Comparison of ENCODE assay signal across 21 cellular contexts in genomic region chr4:77153016-77153415, GRCh38. TPM values are rescaled to one million over a fixed set of nuclear protein-coding genes. Genes with fewer than 3 reads are reported as not detected.
DNase-seq lines count a peak whose midpoint lies in the region; ATAC-seq and TF ChIP-seq lines count a peak whose summit lies in the region.
"Had no signal": no experiment of that assay in that cellular context is flagged by ENCODE, and none has a peak within 500 bp of the region (broad histone marks: within the 10 kb centered on the region; RNA-seq: fewer than 3 reads in every experiment).

No MANE protein-coding gene starts in this region.

- H3K36me3 Mint-ChIP-seq in activated CD4-positive, alpha-beta T cell treated with anti-CD3 and anti-CD28 coated beads, Interleukin-2, amount 10 ng/mL, durations not matched to agents 7 days and 5 days (ENCODE audit: low read depth) = no peaks in the 10 kb centered on the region
- no peaks in the 10 kb centered on the region for H3K36me3 Mint-ChIP-seq in nephron (ENCODE audit: low read depth)
- H3K36me3 Mint-ChIP-seq: T-cell had no signal

- no peak overlapping the region for H3K4me3 Mint-ChIP-seq in activated CD4-positive, alpha-beta T cell treated with anti-CD3 and anti-CD28 coated beads, Interleukin-2, amount 10 ng/mL, durations not matched to agents 7 days and 5 days
- H3K4me3 Mint-ChIP-seq in nephron = no peak overlapping the region
- H3K4me3 Mint-ChIP-seq: stimulated activated naive CD8-positive, alpha-beta T cell treated with anti-CD3 and anti-CD28 coated beads, Interleukin-15, Interleukin-2, amounts not matched to agents 100 ng/mL and 50 ng/mL, for 24 hours; T-cell had no signal

- no peak for DNase-seq in activated CD4-positive, alpha-beta T cell treated with anti-CD3 and anti-CD28 coated beads, Interleukin-2, amount 10 ng/mL, durations not matched to agents 7 days and 5 days
- no peak for DNase-seq in activated CD4-positive, alpha-beta T cell treated with anti-CD3 and anti-CD28 coated beads for 48 hours
- DNase-seq in OCI-M1 (lab: John Stamatoyannopoulos, UW) (peak; percentile 33), NCI-H1092 (lab: John Stamatoyannopoulos, UW) (no peak)
- DNase-seq: activated CD8-positive, alpha-beta memory T cell treated with anti-CD3 and anti-CD28 coated beads for 24 hours; activated T-cell treated with anti-CD3 and anti-CD28 coated beads, Interleukin-2, amount 50 U/mL, for 1 hour; cerebellar nuclear complex; DMS 273 treated with DMSO at 0.1 percent for 48 hours; KG1; NCI-H1092 treated with DMSO at 0.1 percent for 48 hours; NCI-H2029; NCI-H69; posterior cingulate gyrus; right lobe of liver; Right ventricle myocardium superior; T-cell had no signal

- no peak for ATAC-seq in HG03571 (IDR thresholded peaks at IDR 0.05; ENCODE audit: unreplicated experiment)
- no peak for ATAC-seq in GM21717 (IDR thresholded peaks at IDR 0.05; ENCODE audit: unreplicated experiment)
- ATAC-seq in GM18511 (IDR thresholded peaks at IDR 0.05; ENCODE audit: unreplicated experiment) = no peak
- ATAC-seq: right lobe of liver, T-cell had no signal

- no peaks in the 10 kb centered on the region for H3K9me3 Mint-ChIP-seq in activated CD4-positive, alpha-beta T cell treated with anti-CD3 and anti-CD28 coated beads, Interleukin-2, amount 10 ng/mL, durations not matched to agents 7 days and 5 days
- H3K9me3 Mint-ChIP-seq in nephron = no peaks in the 10 kb centered on the region
- H3K9me3 Mint-ChIP-seq: stimulated activated naive CD8-positive, alpha-beta T cell treated with anti-CD3 and anti-CD28 coated beads, Interleukin-15, Interleukin-2, amounts not matched to agents 100 ng/mL and 50 ng/mL, for 24 hours; T-cell had no signal

- TF ChIP-seq CTCF in nephron (IDR thresholded peaks at IDR 0.05; ENCODE audit: unreplicated experiment in 3 of 3) = no peak

- no peaks in the 10 kb centered on the region for H3K27me3 Mint-ChIP-seq in activated CD4-positive, alpha-beta T cell treated with anti-CD3 and anti-CD28 coated beads, Interleukin-2, amount 10 ng/mL, durations not matched to agents 7 days and 5 days
- no peaks in the 10 kb centered on the region for H3K27me3 Mint-ChIP-seq in nephron (ENCODE audit: low read depth)
- H3K27me3 Mint-ChIP-seq: stimulated activated naive CD8-positive, alpha-beta T cell treated with anti-CD3 and anti-CD28 coated beads, Interleukin-15, Interleukin-2, amounts not matched to agents 100 ng/mL and 50 ng/mL, for 24 hours had no signal

- H3K4me1 Mint-ChIP-seq in activated CD4-positive, alpha-beta T cell treated with anti-CD3 and anti-CD28 coated beads, Interleukin-2, amount 10 ng/mL, durations not matched to agents 7 days and 5 days = peaks cover 27% of the 10 kb centered on the region
- peaks cover 26% of the 10 kb centered on the region for H3K4me1 Mint-ChIP-seq in nephron

- H3K27ac Mint-ChIP-seq in activated CD4-positive, alpha-beta T cell treated with anti-CD3 and anti-CD28 coated beads, Interleukin-2, amount 10 ng/mL, durations not matched to agents 7 days and 5 days = peak overlapping the region; percentile 57
- H3K27ac Mint-ChIP-seq in nephron = peak overlapping the region in 2 of 3 experiments; percentile 68 to 69
- H3K27ac Mint-ChIP-seq: stimulated activated naive CD8-positive, alpha-beta T cell treated with anti-CD3 and anti-CD28 coated beads, Interleukin-15, Interleukin-2, amounts not matched to agents 100 ng/mL and 50 ng/mL, for 24 hours; T-cell had no signal

- POLR2A ChIA-PET in activated CD4-positive, alpha-beta T cell treated with anti-CD3 and anti-CD28 coated beads, Interleukin-2, amount 10 ng/mL, durations not matched to agents 7 days and 5 days (lab: Charles Lee) = no interaction called here

- CTCF ChIA-PET in activated CD4-positive, alpha-beta T cell treated with anti-CD3 and anti-CD28 coated beads, Interleukin-2, amount 10 ng/mL, durations not matched to agents 7 days and 5 days (lab: Charles Lee) = interaction anchor here (1.2 to 1.3 kb wide), 2 partner anchors 8 to 21 kb away, joined by 3 read pairs; no protein-coding TSS in a partner anchor

RNA-seq across cellular contexts. Expression of gene CCNG2, which starts 4.0 kb away (rescaled TPM):
- 10 to 100 TPM; 28.1 to 31.5 TPM for total RNA-seq in activated CD4-positive, alpha-beta T cell treated with anti-CD3 and anti-CD28 coated beads, Interleukin-2, amount 10 ng/mL, durations not matched to agents 7 days and 5 days
